Comparison of ENCODE assay signal across 1 cellular context in the genomic region with DNA sequence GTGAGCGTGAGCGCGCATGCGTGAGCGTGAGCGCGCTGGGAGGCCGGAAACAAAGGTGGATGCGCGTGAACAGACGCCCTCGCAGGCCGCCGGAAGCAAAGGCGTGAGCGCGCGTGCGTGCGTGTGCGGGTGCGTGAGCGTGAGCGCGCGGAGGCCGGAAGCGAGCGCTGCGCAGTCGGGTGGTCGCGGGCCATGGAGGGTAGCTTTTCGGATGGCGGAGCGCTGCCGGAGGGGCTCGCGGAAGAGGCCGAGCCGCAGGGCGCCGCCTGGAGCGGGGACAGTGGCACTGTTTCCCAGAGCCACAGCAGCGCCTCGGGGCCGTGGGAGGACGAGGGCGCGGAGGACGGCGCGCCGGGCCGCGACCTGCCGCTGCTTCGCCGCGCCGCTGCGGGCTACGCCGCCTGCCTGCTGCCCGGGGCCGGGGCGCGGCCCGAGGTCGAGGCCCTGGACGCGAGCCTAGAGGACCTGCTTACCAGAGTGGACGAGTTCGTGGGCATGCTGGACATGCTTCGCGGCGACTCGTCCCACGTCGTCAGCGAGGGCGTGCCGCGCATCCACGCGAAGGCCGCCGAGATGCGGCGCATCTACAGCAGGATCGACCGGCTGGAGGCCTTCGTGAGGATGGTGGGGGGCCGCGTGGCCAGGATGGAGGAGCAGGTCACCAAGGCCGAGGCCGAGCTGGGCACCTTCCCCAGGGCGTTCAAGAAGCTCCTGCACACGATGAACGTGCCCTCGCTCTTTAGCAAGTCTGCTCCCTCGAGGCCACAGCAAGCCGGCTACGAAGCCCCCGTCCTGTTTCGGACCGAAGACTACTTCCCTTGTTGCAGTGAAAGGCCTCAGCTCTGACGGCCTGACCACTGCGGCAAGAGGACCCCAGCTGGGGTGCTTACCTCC.
A peak's percentile ranks its signal among the peaks of the same experiment; 100 is the strongest.
TF ChIP-seq lines count a peak whose summit lies in the region.

A gene with protein sequence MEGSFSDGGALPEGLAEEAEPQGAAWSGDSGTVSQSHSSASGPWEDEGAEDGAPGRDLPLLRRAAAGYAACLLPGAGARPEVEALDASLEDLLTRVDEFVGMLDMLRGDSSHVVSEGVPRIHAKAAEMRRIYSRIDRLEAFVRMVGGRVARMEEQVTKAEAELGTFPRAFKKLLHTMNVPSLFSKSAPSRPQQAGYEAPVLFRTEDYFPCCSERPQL (plus strand): TSS at position 157 of the 894 bp plus-strand sequence. CDS start 36 bp downstream, at position 193.

TF ChIP-seq in HepG2, 621 proteins besides CTCF, POLR2A, EP300 and RAD21 (continued from another document and continues in another):
- TF ChIP-seq, protein P1, sequence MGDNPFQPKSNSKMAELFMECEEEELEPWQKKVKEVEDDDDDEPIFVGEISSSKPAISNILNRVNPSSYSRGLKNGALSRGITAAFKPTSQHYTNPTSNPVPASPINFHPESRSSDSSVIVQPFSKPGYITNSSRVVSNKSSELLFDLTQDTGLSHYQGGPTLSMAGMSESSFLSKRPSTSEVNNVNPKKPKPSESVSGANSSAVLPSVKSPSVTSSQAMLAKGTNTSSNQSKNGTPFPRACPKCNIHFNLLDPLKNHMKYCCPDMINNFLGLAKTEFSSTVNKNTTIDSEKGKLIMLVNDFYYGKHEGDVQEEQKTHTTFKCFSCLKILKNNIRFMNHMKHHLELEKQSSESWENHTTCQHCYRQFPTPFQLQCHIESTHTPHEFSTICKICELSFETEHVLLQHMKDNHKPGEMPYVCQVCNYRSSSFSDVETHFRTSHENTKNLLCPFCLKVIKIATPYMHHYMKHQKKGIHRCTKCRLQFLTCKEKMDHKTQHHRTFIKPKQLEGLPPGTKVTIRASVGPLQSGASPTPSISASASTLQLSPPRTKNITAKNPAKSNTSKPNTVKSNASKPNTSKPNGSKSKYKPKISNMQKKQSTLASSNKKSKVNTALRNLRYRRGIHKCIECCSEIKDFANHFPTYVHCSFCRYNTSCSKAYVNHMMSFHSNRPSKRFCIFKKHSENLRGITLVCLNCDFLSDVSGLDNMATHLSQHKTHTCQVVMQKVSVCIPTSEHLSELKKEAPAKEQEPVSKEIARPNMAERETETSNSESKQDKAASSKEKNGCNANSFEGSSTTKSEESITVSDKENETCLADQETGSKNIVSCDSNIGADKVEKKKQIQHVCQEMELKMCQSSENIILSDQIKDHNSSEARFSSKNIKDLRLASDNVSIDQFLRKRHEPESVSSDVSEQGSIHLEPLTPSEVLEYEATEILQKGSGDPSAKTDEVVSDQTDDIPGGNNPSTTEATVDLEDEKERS (CRISPR knock-in tag; IDR thresholded peaks at IDR 0.05): peak; percentile 53; the same call in 1 of the 2 replicates
- TF ChIP-seq MXD3 (CRISPR knock-in tag; IDR thresholded peaks at IDR 0.05) (peak; percentile 62), ZNF235 (CRISPR knock-in tag; IDR thresholded peaks at IDR 0.05; ENCODE audit: borderline replicate concordance) (no peak), ZNF10 (CRISPR knock-in tag; IDR thresholded peaks at IDR 0.05; ENCODE audit: borderline replicate concordance, low read depth) (no peak), ZSCAN31 (CRISPR knock-in tag; IDR thresholded peaks at IDR 0.05; ENCODE audit: low read depth) (peak; percentile 73; the same call in 1 of the 2 replicates), LBX2 (CRISPR knock-in tag; IDR thresholded peaks at IDR 0.05; ENCODE audit: borderline replicate concordance) (0 out of 2 replicates have a peak, but pooled peaks have one; percentile 22), ZNF501 (CRISPR knock-in tag; IDR thresholded peaks at IDR 0.05) (peak; percentile 73), MEIS2 (CRISPR knock-in tag; IDR thresholded peaks at IDR 0.05) (peak; percentile 78; the same call in 1 of the 2 replicates), HDAC2 (CRISPR knock-in tag; IDR thresholded peaks at IDR 0.05) (peak; percentile 38; the same call in 1 of the 2 replicates), ZNF350 (CRISPR knock-in tag; IDR thresholded peaks at IDR 0.05; ENCODE audit: borderline replicate concordance, low read depth) (0 out of 2 replicates have a peak, but pooled peaks have one; percentile 35), ZNF367 (CRISPR knock-in tag; IDR thresholded peaks at IDR 0.05; ENCODE audit: borderline replicate concordance) (peak; percentile 35; the same call in 1 of the 2 replicates), FOXM1 (CRISPR knock-in tag; IDR thresholded peaks at IDR 0.05) (0 out of 2 replicates have a peak, but pooled peaks have one; percentile 58), ZSCAN9 (CRISPR knock-in tag; IDR thresholded peaks at IDR 0.05; ENCODE audit: borderline replicate concordance) (no peak), RBM39 (IDR thresholded peaks at IDR 0.05; ENCODE audit: low read depth, low read length, poor library complexity, severe bottlenecking) (no peak), ZNF160 (CRISPR knock-in tag; IDR thresholded peaks at IDR 0.05) (no peak), ZBTB3 (CRISPR knock-in tag; IDR thresholded peaks at IDR 0.05; ENCODE audit: borderline replicate concordance, low read depth) (no peak), AHR (CRISPR knock-in tag; IDR thresholded peaks at IDR 0.05) (0 out of 2 replicates have a peak, but pooled peaks have one; percentile 37), NONO (IDR thresholded peaks at IDR 0.05) (no peak), NONO (CRISPR knock-in tag; conservative IDR thresholded peaks at IDR 0.05) (peak; percentile 82), MTERF4 (CRISPR knock-in tag; IDR thresholded peaks at IDR 0.05) (peak; percentile 82; the same call in 1 of the 2 replicates), NFKB2 (CRISPR knock-in tag; IDR thresholded peaks at IDR 0.05; ENCODE audit: borderline replicate concordance) (peak; percentile 38; the same call in 1 of the 2 replicates), TBX2 (CRISPR knock-in tag; IDR thresholded peaks at IDR 0.05; ENCODE audit: borderline replicate concordance) (peak; percentile 81), ZNF670 (CRISPR knock-in tag; IDR thresholded peaks at IDR 0.05; ENCODE audit: borderline replicate concordance) (peak; percentile 65; the same call in 1 of the 2 replicates), CHCHD3 (CRISPR knock-in tag; IDR thresholded peaks at IDR 0.05) (no peak), ZBTB21 (CRISPR knock-in tag; IDR thresholded peaks at IDR 0.05) (no peak; the same call in 1 of the 2 replicates), ZNF138 (CRISPR knock-in tag; IDR thresholded peaks at IDR 0.05; ENCODE audit: low read depth) (peak; percentile 68; the same call in 1 of the 2 replicates), CCDC6 (CRISPR knock-in tag; IDR thresholded peaks at IDR 0.05) (peak; percentile 83), ZNF879 (CRISPR knock-in tag; IDR thresholded peaks at IDR 0.05) (0 out of 2 replicates have a peak, but pooled peaks have one; percentile 64), ZNF768 (CRISPR knock-in tag; IDR thresholded peaks at IDR 0.05) (peak; percentile 48; the same call in 1 of the 2 replicates), ZNF484 (CRISPR knock-in tag; IDR thresholded peaks at IDR 0.05; ENCODE audit: borderline replicate concordance, low read depth) (no peak; the same call in 1 of the 2 replicates), PLSCR1 (CRISPR knock-in tag; IDR thresholded peaks at IDR 0.05; ENCODE audit: borderline replicate concordance) (no peak), YY1 (IDR thresholded peaks at IDR 0.05; ENCODE audit: insufficient read depth, insufficient replicate concordance, low read depth, low read length) (peak; percentile 67), BCL6 (CRISPR knock-in tag; IDR thresholded peaks at IDR 0.05) (0 out of 2 replicates have a peak, but pooled peaks have one; percentile 18), ZC3H13 (CRISPR knock-in tag; IDR thresholded peaks at IDR 0.05) (peak; percentile 92; the same call in 1 of the 2 replicates), BRF2 (CRISPR knock-in tag; IDR thresholded peaks at IDR 0.05) (0 out of 2 replicates have a peak, but pooled peaks have one; percentile 33), FOSL2 (CRISPR knock-in tag; IDR thresholded peaks at IDR 0.05) (peak; percentile 29), CREB1 (IDR thresholded peaks at IDR 0.05) (peak; percentile 47), CREB1 (CRISPR knock-in tag; IDR thresholded peaks at IDR 0.05) (no peak), ZNF766 (CRISPR knock-in tag; IDR thresholded peaks at IDR 0.05; ENCODE audit: borderline replicate concordance) (peak; percentile 53; the same call in 1 of the 2 replicates), ZBTB1 (CRISPR knock-in tag; IDR thresholded peaks at IDR 0.05; ENCODE audit: borderline replicate concordance) (no peak), TGIF2 (CRISPR knock-in tag; IDR thresholded peaks at IDR 0.05) (0 out of 2 replicates have a peak, but pooled peaks have one; percentile 34), ZNF761 (CRISPR knock-in tag; conservative IDR thresholded peaks at IDR 0.05) (peak; percentile 68)
- TF ChIP-seq, protein P2, sequence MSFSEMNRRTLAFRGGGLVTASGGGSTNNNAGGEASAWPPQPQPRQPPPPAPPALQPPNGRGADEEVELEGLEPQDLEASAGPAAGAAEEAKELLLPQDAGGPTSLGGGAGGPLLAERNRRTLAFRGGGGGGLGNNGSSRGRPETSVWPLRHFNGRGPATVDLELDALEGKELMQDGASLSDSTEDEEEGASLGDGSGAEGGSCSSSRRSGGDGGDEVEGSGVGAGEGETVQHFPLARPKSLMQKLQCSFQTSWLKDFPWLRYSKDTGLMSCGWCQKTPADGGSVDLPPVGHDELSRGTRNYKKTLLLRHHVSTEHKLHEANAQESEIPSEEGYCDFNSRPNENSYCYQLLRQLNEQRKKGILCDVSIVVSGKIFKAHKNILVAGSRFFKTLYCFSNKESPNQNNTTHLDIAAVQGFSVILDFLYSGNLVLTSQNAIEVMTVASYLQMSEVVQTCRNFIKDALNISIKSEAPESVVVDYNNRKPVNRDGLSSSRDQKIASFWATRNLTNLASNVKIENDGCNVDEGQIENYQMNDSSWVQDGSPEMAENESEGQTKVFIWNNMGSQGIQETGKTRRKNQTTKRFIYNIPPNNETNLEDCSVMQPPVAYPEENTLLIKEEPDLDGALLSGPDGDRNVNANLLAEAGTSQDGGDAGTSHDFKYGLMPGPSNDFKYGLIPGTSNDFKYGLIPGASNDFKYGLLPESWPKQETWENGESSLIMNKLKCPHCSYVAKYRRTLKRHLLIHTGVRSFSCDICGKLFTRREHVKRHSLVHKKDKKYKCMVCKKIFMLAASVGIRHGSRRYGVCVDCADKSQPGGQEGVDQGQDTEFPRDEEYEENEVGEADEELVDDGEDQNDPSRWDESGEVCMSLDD (CRISPR knock-in tag; IDR thresholded peaks at IDR 0.05; ENCODE audit: borderline replicate concordance): no peak
- TF ChIP-seq, protein P3, sequence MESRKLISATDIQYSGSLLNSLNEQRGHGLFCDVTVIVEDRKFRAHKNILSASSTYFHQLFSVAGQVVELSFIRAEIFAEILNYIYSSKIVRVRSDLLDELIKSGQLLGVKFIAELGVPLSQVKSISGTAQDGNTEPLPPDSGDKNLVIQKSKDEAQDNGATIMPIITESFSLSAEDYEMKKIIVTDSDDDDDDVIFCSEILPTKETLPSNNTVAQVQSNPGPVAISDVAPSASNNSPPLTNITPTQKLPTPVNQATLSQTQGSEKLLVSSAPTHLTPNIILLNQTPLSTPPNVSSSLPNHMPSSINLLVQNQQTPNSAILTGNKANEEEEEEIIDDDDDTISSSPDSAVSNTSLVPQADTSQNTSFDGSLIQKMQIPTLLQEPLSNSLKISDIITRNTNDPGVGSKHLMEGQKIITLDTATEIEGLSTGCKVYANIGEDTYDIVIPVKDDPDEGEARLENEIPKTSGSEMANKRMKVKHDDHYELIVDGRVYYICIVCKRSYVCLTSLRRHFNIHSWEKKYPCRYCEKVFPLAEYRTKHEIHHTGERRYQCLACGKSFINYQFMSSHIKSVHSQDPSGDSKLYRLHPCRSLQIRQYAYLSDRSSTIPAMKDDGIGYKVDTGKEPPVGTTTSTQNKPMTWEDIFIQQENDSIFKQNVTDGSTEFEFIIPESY (CRISPR knock-in tag; IDR thresholded peaks at IDR 0.05): peak; percentile 48; the same call in 1 of the 2 replicates
